ENCODE assay signal across 1 cellular context in genomic region chr22:38973289-38974169, GRCh38.
TF ChIP-seq lines count a peak whose summit lies in the region.

No MANE protein-coding gene starts in this region.

TF ChIP-seq in GM12878, 131 proteins besides CTCF, POLR2A, EP300 and RAD21:
- no peak for TF ChIP-seq RB1 (IDR thresholded peaks at IDR 0.05; ENCODE audit: borderline replicate concordance)
- no peak for TF ChIP-seq CBFB (IDR thresholded peaks at IDR 0.05; ENCODE audit: low read depth)
- TF ChIP-seq FOXM1 (IDR thresholded peaks at IDR 0.05; ENCODE audit: low read depth, low read length): no peak
- 0 out of 2 replicates have a peak, but pooled peaks have one; percentile 30 for TF ChIP-seq NBN (IDR thresholded peaks at IDR 0.05)
- no peak for TF ChIP-seq DPF2 (IDR thresholded peaks at IDR 0.05)
- no peak for TF ChIP-seq SRF (IDR thresholded peaks at IDR 0.05; ENCODE audit: low read depth in 2 of 2, low read length in 2 of 2)
- TF ChIP-seq, protein P1, sequence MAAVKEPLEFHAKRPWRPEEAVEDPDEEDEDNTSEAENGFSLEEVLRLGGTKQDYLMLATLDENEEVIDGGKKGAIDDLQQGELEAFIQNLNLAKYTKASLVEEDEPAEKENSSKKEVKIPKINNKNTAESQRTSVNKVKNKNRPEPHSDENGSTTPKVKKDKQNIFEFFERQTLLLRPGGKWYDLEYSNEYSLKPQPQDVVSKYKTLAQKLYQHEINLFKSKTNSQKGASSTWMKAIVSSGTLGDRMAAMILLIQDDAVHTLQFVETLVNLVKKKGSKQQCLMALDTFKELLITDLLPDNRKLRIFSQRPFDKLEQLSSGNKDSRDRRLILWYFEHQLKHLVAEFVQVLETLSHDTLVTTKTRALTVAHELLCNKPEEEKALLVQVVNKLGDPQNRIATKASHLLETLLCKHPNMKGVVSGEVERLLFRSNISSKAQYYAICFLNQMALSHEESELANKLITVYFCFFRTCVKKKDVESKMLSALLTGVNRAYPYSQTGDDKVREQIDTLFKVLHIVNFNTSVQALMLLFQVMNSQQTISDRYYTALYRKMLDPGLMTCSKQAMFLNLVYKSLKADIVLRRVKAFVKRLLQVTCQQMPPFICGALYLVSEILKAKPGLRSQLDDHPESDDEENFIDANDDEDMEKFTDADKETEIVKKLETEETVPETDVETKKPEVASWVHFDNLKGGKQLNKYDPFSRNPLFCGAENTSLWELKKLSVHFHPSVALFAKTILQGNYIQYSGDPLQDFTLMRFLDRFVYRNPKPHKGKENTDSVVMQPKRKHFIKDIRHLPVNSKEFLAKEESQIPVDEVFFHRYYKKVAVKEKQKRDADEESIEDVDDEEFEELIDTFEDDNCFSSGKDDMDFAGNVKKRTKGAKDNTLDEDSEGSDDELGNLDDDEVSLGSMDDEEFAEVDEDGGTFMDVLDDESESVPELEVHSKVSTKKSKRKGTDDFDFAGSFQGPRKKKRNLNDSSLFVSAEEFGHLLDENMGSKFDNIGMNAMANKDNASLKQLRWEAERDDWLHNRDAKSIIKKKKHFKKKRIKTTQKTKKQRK (IDR thresholded peaks at IDR 0.05; ENCODE audit: low read depth, low read length): no peak
- peak; percentile 78; the same call in 1 of the 2 replicates for TF ChIP-seq SMC3 (IDR thresholded peaks at IDR 0.05; ENCODE audit: borderline replicate concordance, low read length)
- no peak for TF ChIP-seq HDAC2 (IDR thresholded peaks at IDR 0.05)
- no peak for TF ChIP-seq ZBTB4 (CRISPR knock-in tag; IDR thresholded peaks at IDR 0.05)
- TF ChIP-seq ATF7 (IDR thresholded peaks at IDR 0.05; ENCODE audit: low read depth): no peak
- TF ChIP-seq KDM1A (IDR thresholded peaks at IDR 0.05; ENCODE audit: borderline replicate concordance): no peak
- no peak for TF ChIP-seq MAX (IDR thresholded peaks at IDR 0.05; ENCODE audit: low read depth, low read length)
- TF ChIP-seq IRF4 (IDR thresholded peaks at IDR 0.05; ENCODE audit: low read depth, low read length): 0 out of 2 replicates have a peak, but pooled peaks have one; percentile 20
- 0 out of 2 replicates have a peak, but pooled peaks have one; percentile 14 for TF ChIP-seq LARP7 (IDR thresholded peaks at IDR 0.05)
- TF ChIP-seq PRDM15 (CRISPR knock-in tag; IDR thresholded peaks at IDR 0.05): no peak
- TF ChIP-seq PKNOX1 (IDR thresholded peaks at IDR 0.05): peak; percentile 5; the same call in 1 of the 2 replicates
- 0 out of 2 replicates have a peak, but pooled peaks have one; percentile 28 for TF ChIP-seq YY1 (IDR thresholded peaks at IDR 0.05; ENCODE audit: low read depth, low read length)
- no peak for TF ChIP-seq FOS (IDR thresholded peaks at IDR 0.05; ENCODE audit: borderline replicate concordance, extremely low read depth, insufficient read length)
